ENCODE assay signal across 20 cellular contexts in genomic region chr2:28352104-28352503, GRCh38. TPM values are rescaled to one million over a fixed set of nuclear protein-coding genes. Genes with fewer than 3 reads are reported as not detected.
DNase-seq lines count a peak whose midpoint lies in the region; ATAC-seq and TF ChIP-seq lines count a peak whose summit lies in the region.
"Had no signal": no experiment of that assay in that cellular context is flagged by ENCODE, and none has a peak within 500 bp of the region (broad histone marks: within the 10 kb centered on the region; RNA-seq: fewer than 3 reads in every experiment).

No MANE protein-coding gene starts in this region.

- H3K9me3 ChIP-seq in left ventricle myocardium inferior (replicated peaks) (no peaks in the 10 kb centered on the region), mucosa of stomach (ENCODE audit: control insufficient read depth, low read length) (no peaks in the 10 kb centered on the region), upper lobe of right lung (no peaks in the 10 kb centered on the region)
- H3K9me3 ChIP-seq: stomach had no signal

- no peaks in the 10 kb centered on the region for H3K36me3 Mint-ChIP-seq in brain
- H3K36me3 Mint-ChIP-seq: activated naive CD8-positive, alpha-beta T cell treated with anti-CD3 and anti-CD28 coated beads, Interleukin-2, amount 10 ng/mL, durations not matched to agents 7 days and 5 days had no signal

- H3K27me3 Mint-ChIP-seq in brain: peaks cover 6% of the 10 kb centered on the region
- H3K27me3 Mint-ChIP-seq: activated CD4-positive, alpha-beta T cell treated with anti-CD3 and anti-CD28 coated beads, Interleukin-2, amount 10 ng/mL, durations not matched to agents 7 days and 5 days; activated naive CD8-positive, alpha-beta T cell treated with anti-CD3 and anti-CD28 coated beads, Interleukin-2, amount 10 ng/mL, durations not matched to agents 7 days and 5 days had no signal

- H3K36me3 ChIP-seq in left ventricle myocardium inferior (no peaks in the 10 kb centered on the region), mucosa of stomach (ENCODE audit: control insufficient read depth, insufficient read depth, low read length) (no peaks in the 10 kb centered on the region), upper lobe of right lung (no peaks in the 10 kb centered on the region)
- H3K36me3 ChIP-seq: stomach had no signal

- no peak overlapping the region for H3K4me3 ChIP-seq in left ventricle myocardium inferior
- H3K4me3 ChIP-seq in mucosa of stomach (ENCODE audit: low read length): no peak overlapping the region
- no peak overlapping the region for H3K4me3 ChIP-seq in upper lobe of right lung
- H3K4me3 ChIP-seq: stomach had no signal

- peak overlapping the region; percentile 34 for H3K9ac ChIP-seq in mucosa of stomach (ENCODE audit: low read length)

- intact Hi-C loops in left ventricle myocardium inferior (cut with micrococcal nuclease): no loop called here
- intact Hi-C loops in left ventricle myocardium superior (cut with micrococcal nuclease): no loop called here
- intact Hi-C loops in upper lobe of right lung (cut with DNase I): no loop called here

- H3K4me1 ChIP-seq in left ventricle myocardium inferior: peaks cover 28% of the 10 kb centered on the region
- peaks cover 28% of the 10 kb centered on the region for H3K4me1 ChIP-seq in mucosa of stomach (ENCODE audit: control insufficient read depth, insufficient read depth, low read length)
- peaks cover 15% of the 10 kb centered on the region for H3K4me1 ChIP-seq in upper lobe of right lung

- TF ChIP-seq CTCF in left ventricle myocardium inferior (IDR thresholded peaks at IDR 0.05; ENCODE audit: borderline replicate concordance) (no peak), brain (conservative IDR thresholded peaks at IDR 0.05) (no peak), upper lobe of right lung (IDR thresholded peaks at IDR 0.05) (no peak)

- H3K27ac ChIP-seq in left ventricle myocardium inferior (replicated peaks) (no peak overlapping the region), upper lobe of right lung (no peak overlapping the region)

- H3K4me1 Mint-ChIP-seq in brain: peaks cover 24% of the 10 kb centered on the region

- no peaks in the 10 kb centered on the region for H3K27me3 ChIP-seq in left ventricle myocardium inferior (ENCODE audit: low read depth)
- H3K27me3 ChIP-seq in mucosa of stomach (ENCODE audit: control insufficient read depth, insufficient read depth, low read length): no peaks in the 10 kb centered on the region
- H3K27me3 ChIP-seq in upper lobe of right lung: no peaks in the 10 kb centered on the region
- H3K27me3 ChIP-seq: stomach had no signal

- peak overlapping the region in 3 of 5 experiments; percentile 32 to 82 (median 45) for H3K27ac Mint-ChIP-seq in brain
- H3K27ac Mint-ChIP-seq: activated naive CD8-positive, alpha-beta T cell treated with anti-CD3 and anti-CD28 coated beads, Interleukin-2, amount 10 ng/mL, durations not matched to agents 7 days and 5 days; CD4-positive, CD25-positive, alpha-beta regulatory T cell had no signal

- no peak for ATAC-seq in left ventricle myocardium superior
- ATAC-seq in upper lobe of right lung: no peak
- no peak for ATAC-seq in GM18498 (IDR thresholded peaks at IDR 0.05; ENCODE audit: unreplicated experiment)

- DNase-seq in left ventricle myocardium inferior (peak; percentile 6), left ventricle myocardium superior (no peak), upper lobe of right lung (peak; percentile 35), Kasumi-1 (lab: John Stamatoyannopoulos, UW) (no peak), germinal center (ENCODE audit: low spot score) (no peak)
- DNase-seq: activated CD4-positive, alpha-beta T cell treated with anti-CD3 and anti-CD28 coated beads, Interleukin-2, amount 10 ng/mL, durations not matched to agents 7 days and 5 days; activated T-cell treated with anti-CD3 and anti-CD28 coated beads, Interleukin-2, amount 50 U/mL, for 72 hours; caudate nucleus; CD4-positive, CD25-positive, alpha-beta regulatory T cell; effector CD4-positive, alpha-beta T cell; GOT3; hypothalamus; KG1; NCI-H524 treated with DMSO at 0.1 percent for 48 hours; stimulated activated CD4-positive, alpha-beta T cell treated with anti-CD3 and anti-CD28 coated beads, Interleukin-15, amount 100 ng/mL, for 24 hours; stomach had no signal

- no peak overlapping the region for H3K4me3 Mint-ChIP-seq in brain
- H3K4me3 Mint-ChIP-seq: activated CD4-positive, alpha-beta T cell treated with anti-CD3 and anti-CD28 coated beads, Interleukin-2, amount 10 ng/mL, durations not matched to agents 7 days and 5 days; activated naive CD8-positive, alpha-beta T cell treated with anti-CD3 and anti-CD28 coated beads, Interleukin-2, amount 10 ng/mL, durations not matched to agents 7 days and 5 days; CD4-positive, CD25-positive, alpha-beta regulatory T cell had no signal

- no peaks in the 10 kb centered on the region for H3K9me3 Mint-ChIP-seq in brain
- H3K9me3 Mint-ChIP-seq: activated CD4-positive, alpha-beta T cell treated with anti-CD3 and anti-CD28 coated beads, Interleukin-2, amount 10 ng/mL, durations not matched to agents 7 days and 5 days; activated naive CD8-positive, alpha-beta T cell treated with anti-CD3 and anti-CD28 coated beads, Interleukin-2, amount 10 ng/mL, durations not matched to agents 7 days and 5 days; activated T-cell treated with anti-CD3 and anti-CD28 coated beads, Interleukin-2, amount 50 U/mL, for 72 hours; CD4-positive, CD25-positive, alpha-beta regulatory T cell had no signal

RNA-seq across cellular contexts. Expression of gene FOSL2, which starts 40.6 kb away (rescaled TPM):
- total RNA-seq in left ventricle myocardium inferior (50.2 TPM), left ventricle myocardium superior (45.7 TPM), upper lobe of right lung (123 TPM)
- polyA plus RNA-seq in brain (ENCODE audit: insufficient read depth, low read depth, low replicate concordance): 13.7 TPM

Comparison
In these comparisons a context has a peak if more than half of its experiments do, and no peak if none do; other contexts are left out.
1. DNase-seq: peak in left ventricle myocardium inferior (single experiment) and upper lobe of right lung (single experiment); none in left ventricle myocardium superior (single experiment), Kasumi-1 (0 of 2) and germinal center (single experiment).